ENCODE assay signal across 22 cellular contexts in genomic region chr7:47688311-47689100, GRCh38.
DNase-seq lines count a peak whose midpoint lies in the region; ATAC-seq, FAIRE-seq and TF ChIP-seq lines count a peak whose summit lies in the region.
"Had no signal": no experiment of that assay in that cellular context is flagged by ENCODE, and none has a peak within 500 bp of the region (broad histone marks: within the 10 kb centered on the region; RNA-seq: fewer than 3 reads in every experiment).

No MANE protein-coding gene starts in this region.

- WGBS in K562 (ENCODE audit: insufficient coverage, low coverage, missing lambda C conversion rate), result 52% methylated on average over 15 of the region's 15 CpGs
- WGBS in mesenchymal stem cell, result 63% methylated on average over 15 of the region's 15 CpGs

- peak overlapping the region in 1 of 2 experiments; percentile 39 for H3K14ac ChIP-seq in mesenchymal stem cell (ENCODE audit: low read length in 2 of 2)

- H3K4me2 ChIP-seq in K562 (ENCODE audit: insufficient read depth, low read length) (no peak overlapping the region), mesenchymal stem cell (ENCODE audit: low read length, poor library complexity, severe bottlenecking) (no peak overlapping the region)
- H3K4me2 ChIP-seq: SK-N-SH had no signal

- H3K4me3 ChIP-seq in K562 (no peak overlapping the region), mesenchymal stem cell (ENCODE audit: insufficient read depth in 1 of 2, low read depth in 1 of 2, low read length in 2 of 2) (no peak overlapping the region)
- H3K4me3 ChIP-seq: Peyer's patch, stomach had no signal

- TF ChIP-seq EP300 in K562 (IDR thresholded peaks at IDR 0.05; ENCODE audit: low read length), result no peak

- BruUV-seq in K562 (replicated peaks; lab: Mats Ljungman, UMichigan), result no TSS peak

- H3K79me1 ChIP-seq in mesenchymal stem cell (replicated peaks; ENCODE audit: low read length, poor library complexity, severe bottlenecking), result no peaks in the 10 kb centered on the region

- no peak overlapping the region for H2BK5ac ChIP-seq in mesenchymal stem cell (ENCODE audit: low read depth, low read length, poor library complexity, severe bottlenecking)

- H4K20me1 ChIP-seq in K562 (replicated peaks; ENCODE audit: control insufficient read depth, insufficient read depth, low read length), result no peaks in the 10 kb centered on the region

- H3K23ac ChIP-seq in mesenchymal stem cell (ENCODE audit: low read length in 2 of 2), result no peak overlapping the region

- intact Hi-C loops in K562 (cut with micrococcal nuclease), result no loop called here
- intact Hi-C loops in posterior cingulate gyrus (cut with DNase I), result no loop called here
- intact Hi-C loops in activated CD4-positive, alpha-beta T cell treated with anti-CD3 and anti-CD28 coated beads for 36 hours (cut with DNase I, micrococcal nuclease), result no loop called here

- no peak for TF ChIP-seq POLR2A in K562 (conservative IDR thresholded peaks at IDR 0.05)

- no peak for TF ChIP-seq RAD21 in K562 (CRISPR knock-in tag; conservative IDR thresholded peaks at IDR 0.05 in 1 of 2, IDR thresholded peaks at IDR 0.05 in 1 of 2)

- H2BK15ac ChIP-seq in mesenchymal stem cell (ENCODE audit: low read depth, poor library complexity, severe bottlenecking), result peak overlapping the region; percentile 77

- H3K36me3 Mint-ChIP-seq in T-helper 2 cell treated with Interferon-gamma antibody and Interleukin-4, amounts not matched to agents 5 μg/mL and 100 μg/mL, for 36 hours (ENCODE audit: low read depth), result no peaks in the 10 kb centered on the region
- no peaks in the 10 kb centered on the region for H3K36me3 Mint-ChIP-seq in activated CD4-positive, alpha-beta T cell treated with anti-CD3 and anti-CD28 coated beads for 36 hours (ENCODE audit: low read depth)
- H3K36me3 Mint-ChIP-seq: activated CD8-positive, alpha-beta memory T cell treated with anti-CD3 and anti-CD28 coated beads, Interleukin-2, amount 10 ng/mL, durations not matched to agents 7 days and 5 days had no signal

- CTCF ChIA-PET in K562 (lab: Yijun Ruan, JAX; ENCODE audit: low intra/inter-chr PET ratio), result no interaction called here
- CTCF ChIA-PET in activated CD4-positive, alpha-beta T cell treated with anti-CD3 and anti-CD28 coated beads for 36 hours (lab: Charles Lee), result no interaction called here

- H3K36me3 ChIP-seq in K562 (ENCODE audit: control insufficient read depth, insufficient read depth, low read length) (no peaks in the 10 kb centered on the region), mesenchymal stem cell (ENCODE audit: control insufficient read depth in 1 of 2, insufficient read depth in 2 of 2, low read depth in 1 of 2, low read length in 2 of 2) (no peaks in the 10 kb centered on the region)
- H3K36me3 ChIP-seq: Peyer's patch, stomach had no signal

- H2AK5ac ChIP-seq in mesenchymal stem cell (ENCODE audit: low read length, severe bottlenecking), result peak overlapping the region; percentile 94

- peak overlapping the region; percentile 85 to 97 for H3K4ac ChIP-seq in mesenchymal stem cell (ENCODE audit: low read depth in 1 of 2, low read length in 2 of 2)

- peak overlapping the region; percentile 99 for H4K8ac ChIP-seq in mesenchymal stem cell (ENCODE audit: low read length)

- peak; percentile 85 for DNase-seq in ELF-1 (ENCODE audit: low read depth, low spot score)
- no peak for DNase-seq in K562 (ENCODE audit: extremely low read depth in 1 of 4, low spot score in 3 of 4)
- peak; percentile 51 for DNase-seq in mesenchymal stem cell
- peak in 7 of 10 donors; percentile 11 to 79 (median 31) for DNase-seq in posterior cingulate gyrus
- DNase-seq in T-helper 2 cell treated with Interferon-gamma antibody and Interleukin-4, amounts not matched to agents 5 μg/mL and 100 μg/mL, for 36 hours (ENCODE audit: low spot score), result no peak
- no peak for DNase-seq in HT-29 (ENCODE audit: low spot score)
- DNase-seq in activated CD4-positive, alpha-beta T cell treated with anti-CD3 and anti-CD28 coated beads for 36 hours, result no peak
- DNase-seq: activated CD4-positive, alpha-beta T cell treated with anti-CD3 and anti-CD28 coated beads for 4 hours; activated CD8-positive, alpha-beta memory T cell treated with anti-CD3 and anti-CD28 coated beads, Interleukin-2, amount 10 ng/mL, durations not matched to agents 7 days and 5 days; DMS 273 treated with DMSO at 0.1 percent for 48 hours; foreskin keratinocyte; GF-D8; left colon; NCI-H1930; Peyer's patch; SK-N-SH; stomach had no signal

- no peaks in the 10 kb centered on the region for H3K9me3 Mint-ChIP-seq in T-helper 2 cell treated with Interferon-gamma antibody and Interleukin-4, amounts not matched to agents 5 μg/mL and 100 μg/mL, for 36 hours
- H3K9me3 Mint-ChIP-seq in activated CD4-positive, alpha-beta T cell treated with anti-CD3 and anti-CD28 coated beads for 36 hours (ENCODE audit: low read depth), result no peaks in the 10 kb centered on the region
- H3K9me3 Mint-ChIP-seq: activated T-helper 17 cell treated with anti-CD3 and anti-CD28 coated beads, Interleukin-2, amount 50 U/mL, for 72 hours had no signal

- peak overlapping the region; percentile 93 for H2BK120ac ChIP-seq in mesenchymal stem cell (ENCODE audit: low read depth, low read length)

- H3K4me1 ChIP-seq in K562 (replicated peaks in 1 of 2; ENCODE audit: control insufficient read depth in 2 of 2, insufficient read depth in 2 of 2, low read length in 2 of 2), result peaks cover 0 to 13% of the 10 kb centered on the region in 2 experiments; a peak in 3 of 5 replicates
- peaks cover 4% of the 10 kb centered on the region for H3K4me1 ChIP-seq in mesenchymal stem cell (ENCODE audit: control insufficient read depth, insufficient read depth, low read depth, low read length)
- H3K4me1 ChIP-seq: foreskin keratinocyte, Peyer's patch had no signal

- POLR2A ChIA-PET in K562 (lab: Yijun Ruan, JAX), result no interaction called here
- POLR2A ChIA-PET in activated CD4-positive, alpha-beta T cell treated with anti-CD3 and anti-CD28 coated beads for 36 hours (lab: Charles Lee), result no interaction called here

- peak overlapping the region; percentile 79 to 94 for H3K18ac ChIP-seq in mesenchymal stem cell (ENCODE audit: low read depth in 1 of 2, low read length in 2 of 2)

- no peak for FAIRE-seq in K562 (lab: Jason Lieb, UNC)
- FAIRE-seq: bronchial epithelial cell had no signal

- in situ Hi-C loops in K562 (cut with MboI), result no loop called here

- no peaks in the 10 kb centered on the region for H3K79me2 ChIP-seq in K562 (ENCODE audit: control insufficient read depth, insufficient read depth, low read length)

- H2BK12ac ChIP-seq in mesenchymal stem cell (ENCODE audit: low read length in 2 of 2), result peak overlapping the region; percentile 20 to 97

- TF ChIP-seq CTCF in K562 (IDR thresholded peaks at IDR 0.05 in 2 of 3, conservative IDR thresholded peaks at IDR 0.05 in 1 of 3; ENCODE audit: insufficient read depth in 2 of 3, low read depth in 1 of 3, low read length in 3 of 3), result no peak

- no peaks in the 10 kb centered on the region for H3K27me3 Mint-ChIP-seq in T-helper 2 cell treated with Interferon-gamma antibody and Interleukin-4, amounts not matched to agents 5 μg/mL and 100 μg/mL, for 36 hours (ENCODE audit: low read depth)
- no peaks in the 10 kb centered on the region for H3K27me3 Mint-ChIP-seq in activated CD4-positive, alpha-beta T cell treated with anti-CD3 and anti-CD28 coated beads for 36 hours
- H3K27me3 Mint-ChIP-seq: activated CD8-positive, alpha-beta memory T cell treated with anti-CD3 and anti-CD28 coated beads, Interleukin-2, amount 10 ng/mL, durations not matched to agents 7 days and 5 days; activated T-helper 17 cell treated with anti-CD3 and anti-CD28 coated beads, Interleukin-2, amount 50 U/mL, for 72 hours; IgD-negative memory B cell had no signal

- H2AFZ ChIP-seq in K562 (ENCODE audit: low read depth, low read length) (peak overlapping the region; percentile 8; the same call in 1 of the 2 replicates), mesenchymal stem cell (ENCODE audit: low read depth, low read length) (peak overlapping the region; percentile 10)

- H4K91ac ChIP-seq in mesenchymal stem cell (ENCODE audit: low read length), result peak overlapping the region; percentile 94

- H3K4me1 Mint-ChIP-seq in T-helper 2 cell treated with Interferon-gamma antibody and Interleukin-4, amounts not matched to agents 5 μg/mL and 100 μg/mL, for 36 hours (ENCODE audit: low read depth), result no peaks in the 10 kb centered on the region
- H3K4me1 Mint-ChIP-seq in activated CD4-positive, alpha-beta T cell treated with anti-CD3 and anti-CD28 coated beads for 36 hours, result no peaks in the 10 kb centered on the region
- H3K4me1 Mint-ChIP-seq: activated CD8-positive, alpha-beta memory T cell treated with anti-CD3 and anti-CD28 coated beads, Interleukin-2, amount 10 ng/mL, durations not matched to agents 7 days and 5 days; activated T-helper 17 cell treated with anti-CD3 and anti-CD28 coated beads, Interleukin-2, amount 50 U/mL, for 72 hours had no signal

- no peaks in the 10 kb centered on the region for H3K9me1 ChIP-seq in K562 (ENCODE audit: control insufficient read depth, insufficient read depth, low read length)

- H3K9ac ChIP-seq in K562 (ENCODE audit: insufficient read depth in 1 of 2, low read depth in 2 of 2, low read length in 2 of 2), result no peak overlapping the region
- no peak overlapping the region for H3K9ac ChIP-seq in mesenchymal stem cell (ENCODE audit: low read length)
- H3K9ac ChIP-seq: SK-N-SH had no signal

- no peak overlapping the region for H3K27ac Mint-ChIP-seq in T-helper 2 cell treated with Interferon-gamma antibody and Interleukin-4, amounts not matched to agents 5 μg/mL and 100 μg/mL, for 36 hours
- H3K27ac Mint-ChIP-seq in activated CD4-positive, alpha-beta T cell treated with anti-CD3 and anti-CD28 coated beads for 36 hours, result no peak overlapping the region
- H3K27ac Mint-ChIP-seq: activated CD8-positive, alpha-beta memory T cell treated with anti-CD3 and anti-CD28 coated beads, Interleukin-2, amount 10 ng/mL, durations not matched to agents 7 days and 5 days; activated T-helper 17 cell treated with anti-CD3 and anti-CD28 coated beads, Interleukin-2, amount 50 U/mL, for 72 hours; IgD-negative memory B cell had no signal

- ATAC-seq in K562 (no peak), HG03378 (IDR thresholded peaks at IDR 0.05; ENCODE audit: unreplicated experiment) (no peak)
- no peak for ATAC-seq in activated CD4-positive, alpha-beta T cell treated with anti-CD3 and anti-CD28 coated beads for 36 hours
- ATAC-seq: activated CD8-positive, alpha-beta memory T cell treated with anti-CD3 and anti-CD28 coated beads, Interleukin-2, amount 10 ng/mL, durations not matched to agents 7 days and 5 days; activated T-helper 17 cell treated with anti-CD3 and anti-CD28 coated beads, Interleukin-2, amount 50 U/mL, for 72 hours; foreskin keratinocyte; left colon had no signal

- H3K4me3 Mint-ChIP-seq in T-helper 2 cell treated with Interferon-gamma antibody and Interleukin-4, amounts not matched to agents 5 μg/mL and 100 μg/mL, for 36 hours, result no peak overlapping the region
- H3K4me3 Mint-ChIP-seq in activated CD4-positive, alpha-beta T cell treated with anti-CD3 and anti-CD28 coated beads for 36 hours, result no peak overlapping the region
- H3K4me3 Mint-ChIP-seq: activated CD8-positive, alpha-beta memory T cell treated with anti-CD3 and anti-CD28 coated beads, Interleukin-2, amount 10 ng/mL, durations not matched to agents 7 days and 5 days; activated T-helper 17 cell treated with anti-CD3 and anti-CD28 coated beads, Interleukin-2, amount 50 U/mL, for 72 hours; IgD-negative memory B cell had no signal

- H3K27ac ChIP-seq in K562 (ENCODE audit: extremely low read depth, low read depth, low read length), result no peak overlapping the region
- no peak overlapping the region for H3K27ac ChIP-seq in mesenchymal stem cell (ENCODE audit: low read length, poor library complexity, severe bottlenecking)
- H3K27ac ChIP-seq: C4-2B, foreskin keratinocyte, Peyer's patch, stomach had no signal

- peaks cover 0 to 4% of the 10 kb centered on the region in 2 experiments; a peak in 1 of 5 replicates for H3K27me3 ChIP-seq in K562 (ENCODE audit: control insufficient read depth in 2 of 2, insufficient read depth in 2 of 2, low read length in 2 of 2)
- no peaks in the 10 kb centered on the region for H3K27me3 ChIP-seq in mesenchymal stem cell (ENCODE audit: control insufficient read depth in 1 of 2, insufficient read depth in 1 of 2, low read length in 2 of 2)
- H3K27me3 ChIP-seq: foreskin keratinocyte, Peyer's patch, stomach had no signal

- no peaks in the 10 kb centered on the region for H3K9me3 ChIP-seq in K562 (replicated peaks; ENCODE audit: control insufficient read depth, insufficient read depth, low read depth, low read length)
- H3K9me3 ChIP-seq in mesenchymal stem cell (ENCODE audit: control insufficient read depth, low read length), result no peaks in the 10 kb centered on the region
- H3K9me3 ChIP-seq: Peyer's patch, SK-N-SH, stomach had no signal

Comparison
In these comparisons a context has a peak if more than half of its experiments do, and no peak if none do; other contexts are left out.
1. DNase-seq: peak in ELF-1 (single experiment), mesenchymal stem cell (single experiment) and posterior cingulate gyrus (7 of 10); none in K562 (0 of 4), T-helper 2 cell treated with Interferon-gamma antibody and Interleukin-4, amounts not matched to agents 5 μg/mL and 100 μg/mL, for 36 hours (single experiment), HT-29 (single experiment) and activated CD4-positive, alpha-beta T cell treated with anti-CD3 and anti-CD28 coated beads for 36 hours (single experiment).